Comparison of ENCODE assay signal across 1 cellular context in genomic region chr15:40746916-40747418, GRCh38.
TF ChIP-seq lines count a peak whose summit lies in the region.

No MANE protein-coding gene starts in this region.

TF ChIP-seq in HEK293, 187 proteins besides CTCF, POLR2A, EP300 and RAD21 (continued from another document):
- TF ChIP-seq TSHZ1 (tag by site-specific recombination; IDR thresholded peaks at IDR 0.05; ENCODE audit: borderline replicate concordance) (no peak), PRDM10 (tag by site-specific recombination; IDR thresholded peaks at IDR 0.05) (peak; percentile 82), TRIM28 (IDR thresholded peaks at IDR 0.05; ENCODE audit: borderline replicate concordance, low read length) (no peak), REPIN1 (tag by site-specific recombination; IDR thresholded peaks at IDR 0.05; ENCODE audit: low read depth) (no peak), ZNF660 (tag by site-specific recombination; IDR thresholded peaks at IDR 0.05) (no peak), GLIS1 (tag by site-specific recombination; IDR thresholded peaks at IDR 0.05) (peak; percentile 46; the same call in 1 of the 2 replicates), ZNF776 (tag by site-specific recombination; IDR thresholded peaks at IDR 0.05; ENCODE audit: borderline replicate concordance) (no peak), ZNF555 (tag by site-specific recombination; conservative IDR thresholded peaks at IDR 0.05) (no peak), ZNF202 (tag by site-specific recombination; IDR thresholded peaks at IDR 0.05; ENCODE audit: borderline replicate concordance) (no peak), ZBTB21 (tag by site-specific recombination; IDR thresholded peaks at IDR 0.05) (no peak), GLI4 (tag by site-specific recombination; IDR thresholded peaks at IDR 0.05) (no peak), PRDM6 (tag by site-specific recombination; IDR thresholded peaks at IDR 0.05) (no peak), ZNF26 (tag by site-specific recombination; IDR thresholded peaks at IDR 0.05) (no peak), ZNF558 (tag by site-specific recombination; IDR thresholded peaks at IDR 0.05) (no peak), ELK4 (IDR thresholded peaks at IDR 0.05; ENCODE audit: borderline replicate concordance, low read depth, low read length) (no peak), ZNF830 (tag by site-specific recombination; IDR thresholded peaks at IDR 0.05; ENCODE audit: low read depth) (no peak), ZSCAN16 (tag by site-specific recombination; IDR thresholded peaks at IDR 0.05) (no peak), ZNF114 (tag by site-specific recombination; IDR thresholded peaks at IDR 0.05) (no peak), ZNF10 (tag by site-specific recombination; IDR thresholded peaks at IDR 0.05) (peak; percentile 52; the same call in 1 of the 2 replicates), ZBTB48 (tag by site-specific recombination; IDR thresholded peaks at IDR 0.05) (peak; percentile 61), KLF7 (tag by site-specific recombination; IDR thresholded peaks at IDR 0.05; ENCODE audit: borderline replicate concordance) (no peak), YY1 (tag by site-specific recombination; IDR thresholded peaks at IDR 0.05) (no peak), ZNF391 (tag by site-specific recombination; IDR thresholded peaks at IDR 0.05; ENCODE audit: borderline replicate concordance, low read depth) (no peak), ZNF184 (tag by site-specific recombination; IDR thresholded peaks at IDR 0.05) (no peak), ZNF112 (tag by site-specific recombination; IDR thresholded peaks at IDR 0.05) (no peak), ZNF146 (tag by site-specific recombination; IDR thresholded peaks at IDR 0.05) (no peak), KLF16 (tag by site-specific recombination; IDR thresholded peaks at IDR 0.05) (no peak), GLI2 (tag by site-specific recombination; IDR thresholded peaks at IDR 0.05; ENCODE audit: borderline replicate concordance, low read depth) (no peak), OVOL3 (tag by site-specific recombination; IDR thresholded peaks at IDR 0.05) (no peak), ZNF549 (tag by site-specific recombination; IDR thresholded peaks at IDR 0.05) (no peak), MYNN (tag by site-specific recombination; IDR thresholded peaks at IDR 0.05; ENCODE audit: borderline replicate concordance) (no peak), ZNF600 (tag by site-specific recombination; IDR thresholded peaks at IDR 0.05) (no peak)
- TF ChIP-seq, protein P1, sequence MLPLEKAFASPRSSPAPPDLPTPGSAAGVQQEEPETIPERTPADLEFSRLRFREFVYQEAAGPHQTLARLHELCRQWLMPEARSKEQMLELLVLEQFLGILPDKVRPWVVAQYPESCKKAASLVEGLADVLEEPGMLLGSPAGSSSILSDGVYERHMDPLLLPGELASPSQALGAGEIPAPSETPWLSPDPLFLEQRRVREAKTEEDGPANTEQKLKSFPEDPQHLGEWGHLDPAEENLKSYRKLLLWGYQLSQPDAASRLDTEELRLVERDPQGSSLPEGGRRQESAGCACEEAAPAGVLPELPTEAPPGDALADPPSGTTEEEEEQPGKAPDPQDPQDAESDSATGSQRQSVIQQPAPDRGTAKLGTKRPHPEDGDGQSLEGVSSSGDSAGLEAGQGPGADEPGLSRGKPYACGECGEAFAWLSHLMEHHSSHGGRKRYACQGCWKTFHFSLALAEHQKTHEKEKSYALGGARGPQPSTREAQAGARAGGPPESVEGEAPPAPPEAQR (tag by site-specific recombination; IDR thresholded peaks at IDR 0.05), result no peak
- TF ChIP-seq, protein P2, sequence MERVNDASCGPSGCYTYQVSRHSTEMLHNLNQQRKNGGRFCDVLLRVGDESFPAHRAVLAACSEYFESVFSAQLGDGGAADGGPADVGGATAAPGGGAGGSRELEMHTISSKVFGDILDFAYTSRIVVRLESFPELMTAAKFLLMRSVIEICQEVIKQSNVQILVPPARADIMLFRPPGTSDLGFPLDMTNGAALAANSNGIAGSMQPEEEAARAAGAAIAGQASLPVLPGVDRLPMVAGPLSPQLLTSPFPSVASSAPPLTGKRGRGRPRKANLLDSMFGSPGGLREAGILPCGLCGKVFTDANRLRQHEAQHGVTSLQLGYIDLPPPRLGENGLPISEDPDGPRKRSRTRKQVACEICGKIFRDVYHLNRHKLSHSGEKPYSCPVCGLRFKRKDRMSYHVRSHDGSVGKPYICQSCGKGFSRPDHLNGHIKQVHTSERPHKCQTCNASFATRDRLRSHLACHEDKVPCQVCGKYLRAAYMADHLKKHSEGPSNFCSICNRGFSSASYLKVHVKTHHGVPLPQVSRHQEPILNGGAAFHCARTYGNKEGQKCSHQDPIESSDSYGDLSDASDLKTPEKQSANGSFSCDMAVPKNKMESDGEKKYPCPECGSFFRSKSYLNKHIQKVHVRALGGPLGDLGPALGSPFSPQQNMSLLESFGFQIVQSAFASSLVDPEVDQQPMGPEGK (tag by site-specific recombination; IDR thresholded peaks at IDR 0.05), result peak; percentile 53; the same call in 1 of the 2 replicates
- TF ChIP-seq, protein P3, sequence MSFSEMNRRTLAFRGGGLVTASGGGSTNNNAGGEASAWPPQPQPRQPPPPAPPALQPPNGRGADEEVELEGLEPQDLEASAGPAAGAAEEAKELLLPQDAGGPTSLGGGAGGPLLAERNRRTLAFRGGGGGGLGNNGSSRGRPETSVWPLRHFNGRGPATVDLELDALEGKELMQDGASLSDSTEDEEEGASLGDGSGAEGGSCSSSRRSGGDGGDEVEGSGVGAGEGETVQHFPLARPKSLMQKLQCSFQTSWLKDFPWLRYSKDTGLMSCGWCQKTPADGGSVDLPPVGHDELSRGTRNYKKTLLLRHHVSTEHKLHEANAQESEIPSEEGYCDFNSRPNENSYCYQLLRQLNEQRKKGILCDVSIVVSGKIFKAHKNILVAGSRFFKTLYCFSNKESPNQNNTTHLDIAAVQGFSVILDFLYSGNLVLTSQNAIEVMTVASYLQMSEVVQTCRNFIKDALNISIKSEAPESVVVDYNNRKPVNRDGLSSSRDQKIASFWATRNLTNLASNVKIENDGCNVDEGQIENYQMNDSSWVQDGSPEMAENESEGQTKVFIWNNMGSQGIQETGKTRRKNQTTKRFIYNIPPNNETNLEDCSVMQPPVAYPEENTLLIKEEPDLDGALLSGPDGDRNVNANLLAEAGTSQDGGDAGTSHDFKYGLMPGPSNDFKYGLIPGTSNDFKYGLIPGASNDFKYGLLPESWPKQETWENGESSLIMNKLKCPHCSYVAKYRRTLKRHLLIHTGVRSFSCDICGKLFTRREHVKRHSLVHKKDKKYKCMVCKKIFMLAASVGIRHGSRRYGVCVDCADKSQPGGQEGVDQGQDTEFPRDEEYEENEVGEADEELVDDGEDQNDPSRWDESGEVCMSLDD (tag by site-specific recombination; IDR thresholded peaks at IDR 0.05), result no peak
